ENCODE assay signal across 17 cellular contexts in genomic region chr21:39523398-39523797, GRCh38.
A peak's percentile ranks its signal among the peaks of the same experiment; 100 is the strongest.
DNase-seq lines count a peak whose midpoint lies in the region; ATAC-seq and TF ChIP-seq lines count a peak whose summit lies in the region.
"Had no signal": no experiment of that assay in that cellular context is flagged by ENCODE, and none has a peak within 500 bp of the region (broad histone marks: within the 10 kb centered on the region; RNA-seq: fewer than 3 reads in every experiment).

No MANE protein-coding gene starts in this region.

- no peak for DNase-seq in Right ventricle myocardium inferior (ENCODE audit: missing footprints)
- DNase-seq in right atrium auricular region (ENCODE audit: low spot score) = no peak
- DNase-seq in cerebellar cortex (ENCODE audit: low spot score) = peak; percentile 19
- DNase-seq in lower lobe of right lung = peak; percentile 55
- DNase-seq in transverse colon = peak; percentile 65
- DNase-seq in UCSD-AML1 (lab: John Stamatoyannopoulos, UW; ENCODE audit: unreplicated experiment) = no peak
- DNase-seq: activated CD4-positive, CD25-positive, alpha-beta regulatory T cell treated with anti-CD3 and anti-CD28 coated beads, Interleukin-2, amount 50 U/mL, for 72 hours; activated naive CD8-positive, alpha-beta T cell treated with anti-CD3 and anti-CD28 coated beads for 36 hours; effector CD8-positive, alpha-beta T cell; NCI-H1930; PC-3; stimulated activated CD4-positive, alpha-beta T cell treated with anti-CD3 and anti-CD28 coated beads, Interleukin-15, amount 100 ng/mL, for 24 hours had no signal

- no peak for TF ChIP-seq EP300 in transverse colon (IDR thresholded peaks at IDR 0.05; ENCODE audit: low read depth)

- ATAC-seq in Right ventricle myocardium inferior (peak; percentile 56), lower lobe of right lung (peak in 1 of 2 donors; percentile 13), HG02759 (IDR thresholded peaks at IDR 0.05; ENCODE audit: unreplicated experiment) (no peak), HG02642 (IDR thresholded peaks at IDR 0.05; ENCODE audit: poor library complexity, unreplicated experiment) (no peak)
- ATAC-seq: PC-3; stimulated activated memory B cell treated with anti-CD40 and anti-IgM and Interleukin-4, amounts not matched to agents 10 μg/mL and 1 μg/mL and 100 μg/mL, for 72 hours had no signal

- peaks cover 0 to 19% of the 10 kb centered on the region in 2 donors for H3K4me1 ChIP-seq in right atrium auricular region
- peaks cover 8% of the 10 kb centered on the region for H3K4me1 ChIP-seq in lower lobe of right lung
- H3K4me1 ChIP-seq in transverse colon = peaks cover 10 to 17% (median 12%) of the 10 kb centered on the region in 4 donors

- intact Hi-C loops in Right ventricle myocardium inferior (cut with DNase I) (no loop called here), lower lobe of right lung (cut with DNase I) (no loop called here), transverse colon (cut with DNase I; ENCODE audit: low total_unique reads) (no loop called here)

- H3K27ac ChIP-seq in right atrium auricular region (no peak overlapping the region), lower lobe of right lung (no peak overlapping the region), transverse colon (no peak overlapping the region)
- H3K27ac ChIP-seq: cardiac muscle cell, upper lobe of left lung had no signal

- no peak for TF ChIP-seq POLR2A in transverse colon (IDR thresholded peaks at IDR 0.05)

- H3K9me3 ChIP-seq in right atrium auricular region = no peaks in the 10 kb centered on the region
- H3K9me3 ChIP-seq in lower lobe of right lung = no peaks in the 10 kb centered on the region
- no peaks in the 10 kb centered on the region for H3K9me3 ChIP-seq in transverse colon
- H3K9me3 ChIP-seq: upper lobe of left lung had no signal

- in situ Hi-C loops in transverse colon (cut with MboI; ENCODE audit: low pct_ligation_motif_present in 1 of 4, low pct_unique_long_range_greater_than_20kb in 1 of 4, low sequenced_read_pairs in 3 of 4) = loop anchor here in 1 of 4 donors (10.0 kb wide), 1 partner anchor 201 kb away; no protein-coding TSS in a partner anchor

- H3K4me3 ChIP-seq in right atrium auricular region = no peak overlapping the region
- H3K4me3 ChIP-seq in lower lobe of right lung = no peak overlapping the region
- H3K4me3 ChIP-seq in transverse colon = no peak overlapping the region
- H3K4me3 ChIP-seq: cardiac muscle cell, upper lobe of left lung had no signal

- H3K36me3 ChIP-seq in right atrium auricular region = no peaks in the 10 kb centered on the region
- H3K36me3 ChIP-seq in lower lobe of right lung = no peaks in the 10 kb centered on the region
- no peaks in the 10 kb centered on the region for H3K36me3 ChIP-seq in transverse colon
- H3K36me3 ChIP-seq: cardiac muscle cell, upper lobe of left lung had no signal

- TF ChIP-seq CTCF in right atrium auricular region (IDR thresholded peaks at IDR 0.05) (no peak), lower lobe of right lung (IDR thresholded peaks at IDR 0.05) (no peak), transverse colon (IDR thresholded peaks at IDR 0.05) (no peak)

- H3K27me3 ChIP-seq in right atrium auricular region = no peaks in the 10 kb centered on the region
- no peaks in the 10 kb centered on the region for H3K27me3 ChIP-seq in lower lobe of right lung (ENCODE audit: low read depth)
- H3K27me3 ChIP-seq in transverse colon = no peaks in the 10 kb centered on the region
- H3K27me3 ChIP-seq: cardiac muscle cell, upper lobe of left lung had no signal

Comparison
In these comparisons a context has a peak if more than half of its experiments do, and no peak if none do; other contexts are left out.
1. DNase-seq: peak in cerebellar cortex (single experiment), lower lobe of right lung (single experiment) and transverse colon (single experiment); none in Right ventricle myocardium inferior (single experiment), right atrium auricular region (single experiment) and UCSD-AML1 (single experiment).